1 cellular context compared by ENCODE assay signal in the genomic region with DNA sequence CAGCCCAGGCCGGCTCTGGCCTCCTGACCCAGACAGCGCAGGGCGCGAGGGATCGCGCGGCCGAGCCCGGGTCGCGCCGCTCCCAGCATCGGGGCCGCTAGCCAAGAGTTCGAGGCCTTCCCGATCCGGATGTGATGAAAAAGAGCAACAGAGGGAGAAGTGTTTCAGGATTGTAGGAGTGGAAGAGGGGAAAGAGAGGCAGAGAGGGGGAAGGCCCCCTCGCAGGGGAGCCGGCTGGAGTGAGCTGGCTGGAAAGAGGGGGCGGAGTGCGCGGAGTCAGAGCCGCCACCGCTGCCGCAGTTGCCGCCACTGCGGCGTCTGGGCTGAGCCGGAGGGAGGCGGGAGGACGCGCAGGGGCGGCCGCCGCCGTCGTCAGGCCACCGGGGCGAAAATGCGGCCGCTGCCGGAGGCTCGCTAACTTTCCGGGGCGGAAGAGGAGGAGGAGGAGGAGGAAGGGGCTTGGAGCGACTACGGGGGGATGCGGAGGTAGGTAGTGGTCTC.
TF ChIP-seq lines count a peak whose summit lies in the region.

No MANE protein-coding gene starts in this region.

TF ChIP-seq in H1, 55 proteins besides CTCF, POLR2A, EP300 and RAD21:
- peak; percentile 34 for TF ChIP-seq RNF2 (IDR thresholded peaks at IDR 0.05; ENCODE audit: borderline replicate concordance, low read depth, low read length, missing control alignments, poor library complexity, severe bottlenecking)
- 0 out of 2 replicates have a peak, but pooled peaks have one; percentile 9 for TF ChIP-seq FOSL1 (IDR thresholded peaks at IDR 0.05; ENCODE audit: insufficient read depth, low read depth, low read length)
- TF ChIP-seq SP4 (IDR thresholded peaks at IDR 0.05; ENCODE audit: low read length): peak; percentile 33; the same call in 1 of the 2 replicates
- no peak for TF ChIP-seq BACH1 (IDR thresholded peaks at IDR 0.05; ENCODE audit: low read length)
- TF ChIP-seq ASH2L (IDR thresholded peaks at IDR 0.05; ENCODE audit: low read length): peak; percentile 96
- TF ChIP-seq KDM1A (IDR thresholded peaks at IDR 0.05; ENCODE audit: borderline replicate concordance, low read length): peak; percentile 41; the same call in 1 of the 2 replicates
- no peak for TF ChIP-seq MAFK (IDR thresholded peaks at IDR 0.05; ENCODE audit: low read depth, low read length)
- peak; percentile 56 for TF ChIP-seq E2F6 (IDR thresholded peaks at IDR 0.05)
- TF ChIP-seq TCF12 (IDR thresholded peaks at IDR 0.05; ENCODE audit: low read depth, low read length): no peak
- TF ChIP-seq KDM4A (IDR thresholded peaks at IDR 0.05; ENCODE audit: low read depth, low read length, severe bottlenecking): peak; percentile 78
- no peak for TF ChIP-seq YY1 (IDR thresholded peaks at IDR 0.05; ENCODE audit: low read depth, low read length)
- TF ChIP-seq TEAD4 (IDR thresholded peaks at IDR 0.05; ENCODE audit: low read depth, low read length): no peak
- TF ChIP-seq PHF8 (conservative IDR thresholded peaks at IDR 0.05; ENCODE audit: low read depth, low read length): peak; percentile 68
- no peak for TF ChIP-seq SIN3A (conservative IDR thresholded peaks at IDR 0.05 in 1 of 2, IDR thresholded peaks at IDR 0.05 in 1 of 2; ENCODE audit: low read depth in 1 of 2, low read length in 2 of 2)
- no peak for TF ChIP-seq CHD2 (IDR thresholded peaks at IDR 0.05; ENCODE audit: low read length)
- peak; percentile 59 for TF ChIP-seq TAF1 (IDR thresholded peaks at IDR 0.05; ENCODE audit: low read depth, low read length)
- peak; percentile 34; the same call in 1 of the 2 replicates for TF ChIP-seq TBP (IDR thresholded peaks at IDR 0.05; ENCODE audit: low read depth, low read length)
- no peak for TF ChIP-seq CREB1 (IDR thresholded peaks at IDR 0.05)
- no peak for TF ChIP-seq JUND (IDR thresholded peaks at IDR 0.05; ENCODE audit: low read length)
- no peak for TF ChIP-seq KDM5A (IDR thresholded peaks at IDR 0.05; ENCODE audit: low read length)
- no peak for TF ChIP-seq CBX5 (IDR thresholded peaks at IDR 0.05; ENCODE audit: low read depth, low read length)
- TF ChIP-seq CBX8 (IDR thresholded peaks at IDR 0.05; ENCODE audit: borderline replicate concordance, low read depth, low read length): no peak
- no peak for TF ChIP-seq SAP30 (IDR thresholded peaks at IDR 0.05; ENCODE audit: insufficient read depth, insufficient replicate concordance, low read length)
TF ChIP-seq in H1: peak in this region for 10.
